Comparison of ENCODE assay signal across 9 cellular contexts in the genomic region with DNA sequence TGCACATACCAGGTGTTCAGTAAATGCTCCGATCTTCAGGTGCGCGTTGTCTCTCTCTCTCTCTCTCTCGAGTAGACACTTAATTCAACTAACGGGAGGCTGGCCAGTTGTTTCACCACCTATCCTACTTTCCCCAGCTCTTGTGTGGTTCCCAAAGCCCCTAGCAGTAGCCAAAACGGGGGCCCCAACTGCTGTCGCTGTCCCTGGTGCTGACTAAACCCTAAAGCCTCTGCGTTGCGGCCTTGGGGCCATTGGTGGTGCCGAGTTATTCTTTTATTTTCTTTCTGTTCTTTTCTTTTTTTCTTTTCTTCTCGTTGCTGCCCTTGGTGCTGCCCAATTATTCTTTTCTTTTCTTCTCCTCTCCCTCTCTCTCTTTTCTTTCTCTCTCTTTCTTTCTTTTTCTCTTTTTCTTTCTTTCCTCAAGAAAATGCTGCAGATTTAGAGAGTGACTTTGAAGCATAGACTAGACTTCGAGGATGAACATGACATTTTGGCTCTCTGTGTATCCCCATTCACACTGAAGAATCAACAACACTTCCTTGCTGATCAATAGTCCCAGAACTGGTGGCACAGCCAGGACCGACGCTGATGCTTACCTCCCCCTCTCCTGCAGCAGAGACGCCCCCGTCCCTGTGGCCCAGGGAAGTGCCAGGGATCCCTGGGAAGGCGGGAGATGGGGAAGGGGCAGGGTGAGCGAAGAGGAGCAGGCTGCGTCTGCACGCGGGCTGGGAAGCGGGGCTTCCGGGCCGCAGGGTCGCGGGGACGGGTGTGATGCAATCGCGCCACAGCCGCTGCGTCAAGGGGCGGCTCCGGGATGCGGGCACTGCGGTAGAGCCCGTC. TPM values are rescaled to one million over a fixed set of nuclear protein-coding genes. Genes with fewer than 3 reads are reported as not detected.
DNase-seq lines count a peak whose midpoint lies in the region; ATAC-seq and TF ChIP-seq lines count a peak whose summit lies in the region.
"Had no signal": no experiment of that assay in that cellular context is flagged by ENCODE, and none has a peak within 500 bp of the region (broad histone marks: within the 10 kb centered on the region; RNA-seq: fewer than 3 reads in every experiment).

A gene (plus strand): TSS at position 785 of the 840 bp plus-strand sequence. CDS start 200 bp downstream, outside the sequence.

- H3K27me3 Mint-ChIP-seq in memory B cell, result peaks cover 17% of the 10 kb centered on the region

- no peaks in the 10 kb centered on the region for H3K36me3 ChIP-seq in SJSA1

- peaks cover 23% of the 10 kb centered on the region for H3K4me1 ChIP-seq in SJSA1 (replicated peaks)

- TF ChIP-seq CTCF in choroid plexus epithelial cell (conservative IDR thresholded peaks at IDR 0.05; ENCODE audit: low read depth, low read length), result no peak

- no peaks in the 10 kb centered on the region; the same call in 1 of the 2 replicates for H3K9me3 ChIP-seq in SJSA1 (replicated peaks)

- H3K9me3 Mint-ChIP-seq in memory B cell, result peaks cover 2% of the 10 kb centered on the region

- peak within 1 kb of the TSS; percentile 85 for H3K4me3 Mint-ChIP-seq in memory B cell

- H3K27ac ChIP-seq in SJSA1 (no peak within 1 kb of the TSS), temporal lobe (ENCODE audit: low read depth, low read length) (no peak within 1 kb of the TSS)

- peaks cover 4% of the 10 kb centered on the region for H3K4me1 Mint-ChIP-seq in memory B cell

- H3K27me3 ChIP-seq in SJSA1 (replicated peaks), result peaks cover 12% of the 10 kb centered on the region

- peak; percentile 25 for DNase-seq in NCI-H2171 treated with DMSO at 0.1 percent for 48 hours (lab: John Stamatoyannopoulos, UW)
- DNase-seq in NCI-H2171 (lab: John Stamatoyannopoulos, UW), result no peak
- peak; percentile 28 to 51 for DNase-seq in SJSA1 (ENCODE audit: low read depth in 1 of 2, low spot score in 2 of 2)
- DNase-seq in choroid plexus epithelial cell (ENCODE audit: low read depth), result peak; percentile 42
- DNase-seq in memory B cell (ENCODE audit: low spot score in 2 of 2), result no peak
- no peak for DNase-seq in epidermal melanocyte (ENCODE audit: insufficient read length, low spot score)
- DNase-seq in NCI-H2196 treated with DMSO at 0.1 percent for 48 hours (lab: John Stamatoyannopoulos, UW; ENCODE audit: unreplicated experiment), result no peak

- ATAC-seq in memory B cell (ENCODE audit: low read depth), result no peak

- H3K4me3 ChIP-seq in SJSA1 (peak within 1 kb of the TSS; percentile 37), choroid plexus epithelial cell (ENCODE audit: low read depth, low read length) (peak within 1 kb of the TSS; percentile 42)

- peaks cover 4% of the 10 kb centered on the region for H3K36me3 Mint-ChIP-seq in memory B cell

- no peak within 1 kb of the TSS for H3K27ac Mint-ChIP-seq in memory B cell

RNA-seq across cellular contexts. Expression of the gene that starts here (rescaled TPM):
- total RNA-seq in SJSA1 (2014; rRNA removed; shearing (Covaris generic)), result 4.6 and 4.8 TPM in 2 replicates
- 30.0 TPM for total RNA-seq in temporal lobe
- total RNA-seq: subcutaneous adipose tissue had no signal

Comparison
In these comparisons a context has a peak if more than half of its experiments do, and no peak if none do; other contexts are left out.
1. DNase-seq: peak in NCI-H2171 treated with DMSO at 0.1 percent for 48 hours (single experiment), SJSA1 (2 of 2) and choroid plexus epithelial cell (single experiment); none in NCI-H2171 (single experiment), memory B cell (0 of 2), epidermal melanocyte (single experiment) and NCI-H2196 treated with DMSO at 0.1 percent for 48 hours (single experiment).